ENCODE assay signal across 14 cellular contexts in genomic region chrX:20452487-20452886, GRCh38.
DNase-seq lines count a peak whose midpoint lies in the region; ATAC-seq and TF ChIP-seq lines count a peak whose summit lies in the region.
"Had no signal": no experiment of that assay in that cellular context is flagged by ENCODE, and none has a peak within 500 bp of the region (broad histone marks: within the 10 kb centered on the region; RNA-seq: fewer than 3 reads in every experiment).

No MANE protein-coding gene starts in this region.

- no peak for DNase-seq in CD4-positive, alpha-beta T cell
- peak; percentile 8 for DNase-seq in MM.1S
- DNase-seq in stomach, result no peak
- DNase-seq in stimulated activated CD4-positive, alpha-beta T cell treated with anti-CD3 and anti-CD28 coated beads, Interleukin-15, amount 100 ng/mL, for 24 hours, result no peak
- no peak for DNase-seq in NCI-H2171 treated with DMSO at 0.1 percent for 48 hours (lab: John Stamatoyannopoulos, UW)
- no peak for DNase-seq in colonic mucosa
- DNase-seq: BE2C, HCEC 1CT, left colon, NCI-H526 had no signal

- H3K4me3 ChIP-seq in MM.1S (ENCODE audit: low read length) (peak overlapping the region; percentile 20; the same call in 1 of the 2 replicates), stomach (no peak overlapping the region), colonic mucosa (no peak overlapping the region)

- H3K4me1 Mint-ChIP-seq in CD4-positive, alpha-beta T cell (ENCODE audit: low read depth), result peaks cover 14% of the 10 kb centered on the region

- no peaks in the 10 kb centered on the region for H3K9me3 Mint-ChIP-seq in CD4-positive, alpha-beta T cell

- H3K9me2 ChIP-seq in MM.1S (replicated peaks; ENCODE audit: insufficient read depth, low read length), result no peaks in the 10 kb centered on the region

- peaks cover 7% of the 10 kb centered on the region; the same call in 1 of the 2 replicates for H3K4me1 ChIP-seq in MM.1S (ENCODE audit: low read length)
- H3K4me1 ChIP-seq in stomach, result no peaks in the 10 kb centered on the region
- H3K4me1 ChIP-seq in colonic mucosa, result no peaks in the 10 kb centered on the region
- H3K4me1 ChIP-seq: BE2C had no signal

- POLR2A ChIA-PET in CD4-positive, alpha-beta T cell (lab: Charles Lee), result no interaction called here

- no peaks in the 10 kb centered on the region for H3K9me3 ChIP-seq in CD4-positive, alpha-beta T cell (ENCODE audit: control insufficient read depth, low read length)
- H3K9me3 ChIP-seq in MM.1S (replicated peaks; ENCODE audit: insufficient read depth, low read length) (no peaks in the 10 kb centered on the region), stomach (peaks cover 0 to 4% (median 1%) of the 10 kb centered on the region in 4 donors), colonic mucosa (no peaks in the 10 kb centered on the region)
- H3K9me3 ChIP-seq: BE2C, neutrophil had no signal

- H4K20me1 ChIP-seq in MM.1S (ENCODE audit: insufficient read depth, low read length), result no peaks in the 10 kb centered on the region

- H3K36me3 ChIP-seq in MM.1S (replicated peaks; ENCODE audit: insufficient read depth, low read length) (no peaks in the 10 kb centered on the region), stomach (no peaks in the 10 kb centered on the region), colonic mucosa (no peaks in the 10 kb centered on the region)
- H3K36me3 ChIP-seq: BE2C, neutrophil had no signal

- peak; percentile 44 for ATAC-seq in CD4-positive, alpha-beta T cell (ENCODE audit: poor library complexity)
- peak; percentile 71 for ATAC-seq in GM18870 (IDR thresholded peaks at IDR 0.05; ENCODE audit: unreplicated experiment)
- peak; percentile 69 for ATAC-seq in HG02852 (IDR thresholded peaks at IDR 0.05; ENCODE audit: unreplicated experiment)
- ATAC-seq: left colon had no signal

- H3K27ac Mint-ChIP-seq in CD4-positive, alpha-beta T cell, result peak overlapping the region; percentile 71

- TF ChIP-seq EP300 in stomach (IDR thresholded peaks at IDR 0.05), result no peak

- WGBS in stomach, 5 donors, result 46 to 78% (median 57%) methylated on average over 4 of the region's 4 CpGs

- peaks cover 6% of the 10 kb centered on the region; the same call in 1 of the 2 replicates for H3F3A ChIP-seq in MM.1S (ENCODE audit: insufficient read depth, low read length)

- H3K27ac ChIP-seq in CD4-positive, alpha-beta T cell (ENCODE audit: low read depth, low read length), result no peak overlapping the region
- H3K27ac ChIP-seq in MM.1S (ENCODE audit: low read length) (no peak overlapping the region), stomach (no peak overlapping the region), colonic mucosa (no peak overlapping the region)
- H3K27ac ChIP-seq: KMS-11, neutrophil had no signal

- H2AFZ ChIP-seq in MM.1S (ENCODE audit: low read length), result peak overlapping the region; percentile 48; the same call in 1 of the 2 replicates

- no peaks in the 10 kb centered on the region for H3K27me3 ChIP-seq in CD4-positive, alpha-beta T cell (ENCODE audit: control insufficient read depth, insufficient read depth, low read length)
- H3K27me3 ChIP-seq in MM.1S (replicated peaks; ENCODE audit: insufficient read depth, low read length) (no peaks in the 10 kb centered on the region), stomach (no peaks in the 10 kb centered on the region), colonic mucosa (no peaks in the 10 kb centered on the region)
- H3K27me3 ChIP-seq: BE2C, neutrophil had no signal

- intact Hi-C loops in CD4-positive, alpha-beta T cell (cut with DNase I, micrococcal nuclease), result no loop called here
- intact Hi-C loops in stomach (cut with DNase I; ENCODE audit: low total_unique reads) (no loop called here), colonic mucosa (cut with DNase I) (no loop called here)

- no peak for TF ChIP-seq POLR2A in stomach (IDR thresholded peaks at IDR 0.05)

- TF ChIP-seq CTCF in CD4-positive, alpha-beta T cell (IDR thresholded peaks at IDR 0.05), result no peak
- TF ChIP-seq CTCF in MM.1S (IDR thresholded peaks at IDR 0.05; ENCODE audit: low read length) (no peak), stomach (IDR thresholded peaks at IDR 0.05) (no peak), colonic mucosa (IDR thresholded peaks at IDR 0.05) (no peak)

- H3K4me2 ChIP-seq in MM.1S (ENCODE audit: low read depth, low read length), result peak overlapping the region; percentile 73
- H3K4me2 ChIP-seq: KMS-11 had no signal

- no peak overlapping the region; the same call in 1 of the 2 replicates for H3K9ac ChIP-seq in MM.1S (ENCODE audit: low read length)
- no peak overlapping the region for H3K9ac ChIP-seq in colonic mucosa (ENCODE audit: low read depth in 2 of 2, low read length in 2 of 2)
- H3K9ac ChIP-seq: KMS-11 had no signal

- H3K36me3 Mint-ChIP-seq in CD4-positive, alpha-beta T cell (ENCODE audit: low read depth), result no peaks in the 10 kb centered on the region

- H3K4me3 Mint-ChIP-seq in CD4-positive, alpha-beta T cell, result peak overlapping the region; percentile 6

- CTCF ChIA-PET in CD4-positive, alpha-beta T cell (lab: Charles Lee), result interaction anchor here (1.2 to 1.3 kb wide), 2 partner anchors 10 to 200 kb away, joined by 3 to 4 read pairs; no protein-coding TSS in a partner anchor

- no peaks in the 10 kb centered on the region for H3K79me2 ChIP-seq in MM.1S (ENCODE audit: low read length)

- H3K27me3 Mint-ChIP-seq in CD4-positive, alpha-beta T cell, result no peaks in the 10 kb centered on the region
